Comparison of ENCODE assay signal across 8 cellular contexts in the genomic region with DNA sequence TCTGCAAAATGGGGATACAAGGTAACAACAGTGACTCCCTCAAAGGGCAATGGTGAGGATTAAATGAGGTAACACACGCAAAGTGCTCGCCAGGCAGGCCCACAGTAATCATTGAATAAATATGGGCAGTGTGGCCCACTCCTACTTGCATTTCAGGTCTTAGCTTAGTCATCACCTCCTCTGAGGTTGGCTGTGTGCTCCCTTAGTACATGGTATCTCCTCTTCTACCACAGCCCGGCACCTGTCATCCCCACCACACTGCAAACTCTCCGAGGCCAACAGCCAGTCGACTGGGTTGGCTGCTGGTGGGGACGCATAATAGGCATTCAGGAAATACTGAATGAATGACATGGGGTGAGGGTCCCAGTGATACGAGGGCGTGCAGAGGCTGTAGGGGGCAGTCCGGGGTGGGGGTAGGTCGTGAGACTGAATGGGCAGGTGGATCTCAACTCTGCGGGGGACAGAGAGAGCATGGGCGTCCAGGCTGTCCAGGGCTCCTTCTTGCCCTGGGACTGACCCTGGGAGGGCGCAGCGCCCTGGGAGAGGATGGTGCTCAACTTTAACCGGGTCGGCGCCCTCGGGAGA. TPM values are rescaled to one million over a fixed set of nuclear protein-coding genes. Genes with fewer than 3 reads are reported as not detected.
A peak's percentile ranks its signal among the peaks of the same experiment; 100 is the strongest.
DNase-seq lines count a peak whose midpoint lies in the region; ATAC-seq, FAIRE-seq and TF ChIP-seq lines count a peak whose summit lies in the region.

No MANE protein-coding gene starts in this region.

- no peaks in the 10 kb centered on the region for H3K36me3 ChIP-seq in kidney (ENCODE audit: control insufficient read depth in 1 of 2, insufficient read depth in 2 of 2, low read length in 2 of 2)

- H3K4me1 Mint-ChIP-seq in activated naive CD8-positive, alpha-beta T cell treated with anti-CD3 and anti-CD28 coated beads, Interleukin-2, amount 50 U/mL, for 24 hours: peaks cover 28% of the 10 kb centered on the region
- H3K4me1 Mint-ChIP-seq in stimulated activated naive CD8-positive, alpha-beta T cell treated with anti-CD3 and anti-CD28 coated beads, Interleukin-15, Interleukin-2, amounts not matched to agents 100 ng/mL and 50 ng/mL, for 24 hours (ENCODE audit: low read depth): peaks cover 28% of the 10 kb centered on the region

- intact Hi-C loops in kidney (cut with DNase I): no loop called here

- H3K4me3 ChIP-seq in kidney (ENCODE audit: low read length in 2 of 2): peak overlapping the region; percentile 50 to 64

- no peaks in the 10 kb centered on the region for H3K9me3 Mint-ChIP-seq in activated naive CD8-positive, alpha-beta T cell treated with anti-CD3 and anti-CD28 coated beads, Interleukin-2, amount 50 U/mL, for 24 hours
- H3K9me3 Mint-ChIP-seq in stimulated activated naive CD8-positive, alpha-beta T cell treated with anti-CD3 and anti-CD28 coated beads, Interleukin-15, Interleukin-2, amounts not matched to agents 100 ng/mL and 50 ng/mL, for 24 hours: no peaks in the 10 kb centered on the region

- H3K9ac ChIP-seq in kidney (ENCODE audit: low read length in 2 of 2): no peak overlapping the region

- ATAC-seq in activated naive CD8-positive, alpha-beta T cell treated with anti-CD3 and anti-CD28 coated beads, Interleukin-2, amount 50 U/mL, for 24 hours: peak; percentile 58
- ATAC-seq in GM18873 (IDR thresholded peaks at IDR 0.05; ENCODE audit: low FRiP score, unreplicated experiment) (no peak), HG02588 (IDR thresholded peaks at IDR 0.05; ENCODE audit: unreplicated experiment) (no peak)

- H3K27ac Mint-ChIP-seq in activated naive CD8-positive, alpha-beta T cell treated with anti-CD3 and anti-CD28 coated beads, Interleukin-2, amount 50 U/mL, for 24 hours: no peak overlapping the region
- no peak overlapping the region for H3K27ac Mint-ChIP-seq in stimulated activated naive CD8-positive, alpha-beta T cell treated with anti-CD3 and anti-CD28 coated beads, Interleukin-15, Interleukin-2, amounts not matched to agents 100 ng/mL and 50 ng/mL, for 24 hours

- H3K4me3 Mint-ChIP-seq in activated naive CD8-positive, alpha-beta T cell treated with anti-CD3 and anti-CD28 coated beads, Interleukin-2, amount 50 U/mL, for 24 hours: peak overlapping the region; percentile 54
- peak overlapping the region; percentile 62 for H3K4me3 Mint-ChIP-seq in stimulated activated naive CD8-positive, alpha-beta T cell treated with anti-CD3 and anti-CD28 coated beads, Interleukin-15, Interleukin-2, amounts not matched to agents 100 ng/mL and 50 ng/mL, for 24 hours

- no peaks in the 10 kb centered on the region for H3K9me3 ChIP-seq in kidney (ENCODE audit: control insufficient read depth in 1 of 2, low read length in 2 of 2)

- no peak overlapping the region for H3K27ac ChIP-seq in kidney (ENCODE audit: low read depth in 2 of 2, low read length in 2 of 2)

- in situ Hi-C loops in GM13976 (cut with MboI; ENCODE audit: low sequenced_read_pairs, unreplicated experiment): no loop called here

- DNase-seq in NCI-H146 (lab: John Stamatoyannopoulos, UW): peak; percentile 4
- DNase-seq in NCI-H146 treated with DMSO at 0.1 percent for 48 hours (lab: John Stamatoyannopoulos, UW; ENCODE audit: unreplicated experiment): no peak
- no peak for DNase-seq in activated naive CD8-positive, alpha-beta T cell treated with anti-CD3 and anti-CD28 coated beads, Interleukin-2, amount 50 U/mL, for 24 hours
- DNase-seq in kidney: no peak
- no peak for DNase-seq in GM13976 (ENCODE audit: low spot score)

- no peak for TF ChIP-seq CTCF in kidney (IDR thresholded peaks at IDR 0.05; ENCODE audit: borderline replicate concordance, extremely low read depth, insufficient read depth)
- no peak for TF ChIP-seq CTCF in GM13976 (IDR thresholded peaks at IDR 0.05; ENCODE audit: borderline replicate concordance, control extremely low read depth, extremely low read depth, insufficient read depth, missing control alignments)

- peaks cover 0 to 3% of the 10 kb centered on the region in 2 donors for H3K4me1 ChIP-seq in kidney (ENCODE audit: control insufficient read depth in 1 of 2, insufficient read depth in 1 of 2, low read depth in 1 of 2, low read length in 2 of 2)

- no peaks in the 10 kb centered on the region for H3K36me3 Mint-ChIP-seq in activated naive CD8-positive, alpha-beta T cell treated with anti-CD3 and anti-CD28 coated beads, Interleukin-2, amount 50 U/mL, for 24 hours (ENCODE audit: low read depth)
- H3K36me3 Mint-ChIP-seq in stimulated activated naive CD8-positive, alpha-beta T cell treated with anti-CD3 and anti-CD28 coated beads, Interleukin-15, Interleukin-2, amounts not matched to agents 100 ng/mL and 50 ng/mL, for 24 hours (ENCODE audit: low read depth): no peaks in the 10 kb centered on the region

- FAIRE-seq in kidney (lab: Jason Lieb, UNC): no peak

- peaks cover 28% of the 10 kb centered on the region for H3K27me3 Mint-ChIP-seq in activated naive CD8-positive, alpha-beta T cell treated with anti-CD3 and anti-CD28 coated beads, Interleukin-2, amount 50 U/mL, for 24 hours
- H3K27me3 Mint-ChIP-seq in stimulated activated naive CD8-positive, alpha-beta T cell treated with anti-CD3 and anti-CD28 coated beads, Interleukin-15, Interleukin-2, amounts not matched to agents 100 ng/mL and 50 ng/mL, for 24 hours: peaks cover 43% of the 10 kb centered on the region

RNA-seq across cellular contexts. Expression of gene MYZAP, which starts 0.4 kb away (rescaled TPM):
- 3.3 TPM for total RNA-seq in kidney
- polyA plus RNA-seq in kidney (ENCODE audit: insufficient read depth, low read depth, low replicate concordance): 6.1 TPM
